In genomic region chr5:176447982-176448608, GRCh38 we compare ENCODE assay signal across 8 cellular contexts. TPM values are rescaled to one million over a fixed set of nuclear protein-coding genes. Genes with fewer than 3 reads are reported as not detected.
DNase-seq lines count a peak whose midpoint lies in the region; ATAC-seq and TF ChIP-seq lines count a peak whose summit lies in the region.

Gene FAF2 (plus strand): TSS chr5:176448385. CDS start chr5:176448408, 23 bp downstream.

- peak within 1 kb of the TSS; percentile 99 for H3K4me3 Mint-ChIP-seq in CD4-positive, alpha-beta T cell

- no peaks in the 10 kb centered on the region for H3K9me3 Mint-ChIP-seq in CD4-positive, alpha-beta T cell

- no peaks in the 10 kb centered on the region for H3K27me3 ChIP-seq in CD4-positive, alpha-beta T cell (ENCODE audit: control insufficient read depth, insufficient read depth, low read length)
- no peaks in the 10 kb centered on the region for H3K27me3 ChIP-seq in left lung

- H3K27ac Mint-ChIP-seq in CD4-positive, alpha-beta T cell = peak within 1 kb of the TSS; percentile 99

- ATAC-seq in CD4-positive, alpha-beta T cell (ENCODE audit: poor library complexity) = peak; percentile 96
- ATAC-seq in GM19397 (IDR thresholded peaks at IDR 0.05; ENCODE audit: unreplicated experiment) (peak; percentile 93), HG03571 (IDR thresholded peaks at IDR 0.05; ENCODE audit: unreplicated experiment) (peak; percentile 94), left lung (peak; percentile 97)

- H3K36me3 ChIP-seq in left lung = peaks cover 0 to under 1% of the 10 kb centered on the region in 2 donors

- peak; percentile 94 to 100 (median 98) for DNase-seq in CD4-positive, alpha-beta T cell
- DNase-seq in NCI-H774 (lab: John Stamatoyannopoulos, UW) = peak; percentile 95
- DNase-seq in activated CD4-positive, alpha-beta T cell treated with anti-CD3 and anti-CD28 coated beads, Interleukin-2, amount 50 U/mL, for 4 hours = peak; percentile 94 to 96
- peak; percentile 99 for DNase-seq in dermis blood vessel endothelial cell
- peak; percentile 96 to 99 for DNase-seq in left lung
- peak; percentile 100 for DNase-seq in stimulated activated CD4-positive, alpha-beta T cell treated with anti-CD3 and anti-CD28 coated beads, Interleukin-2, amount 100 ng/mL, for 48 hours

- peaks cover 39% of the 10 kb centered on the region for H3K36me3 Mint-ChIP-seq in CD4-positive, alpha-beta T cell (ENCODE audit: low read depth)

- H3K27me3 Mint-ChIP-seq in CD4-positive, alpha-beta T cell = no peaks in the 10 kb centered on the region

- H3K9me3 ChIP-seq in CD4-positive, alpha-beta T cell (ENCODE audit: control insufficient read depth, low read length) = no peaks in the 10 kb centered on the region
- H3K9me3 ChIP-seq in left lung = no peaks in the 10 kb centered on the region

- H3K4me3 ChIP-seq in left lung = peak within 1 kb of the TSS; percentile 83 to 87

- intact Hi-C loops in CD4-positive, alpha-beta T cell (cut with DNase I, micrococcal nuclease) = loop anchor here (1.0 to 5.0 kb wide), 7 partner anchors 32 to 199 kb away; partner anchors contain the start of genes HIGD2A (in 2 of the 2), NOP16 (in 2 of the 2), CLTB (in 1 of the 2) and RNF44 (in 1 of the 2)
- intact Hi-C loops in left lung (cut with DNase I) = no loop called here

- peak; percentile 88 for TF ChIP-seq CTCF in CD4-positive, alpha-beta T cell (IDR thresholded peaks at IDR 0.05)
- peak; percentile 95 to 100 for TF ChIP-seq CTCF in left lung (IDR thresholded peaks at IDR 0.05)

- CTCF ChIA-PET in CD4-positive, alpha-beta T cell (lab: Charles Lee) = interaction anchor here (0.6 to 3.2 kb wide), 26 partner anchors 8 to 794 kb away, joined by 3 to 42 read pairs (median 4); partner anchors contain the start of genes CLTB, HIGD2A, KIAA1191 and NOP16

- POLR2A ChIA-PET in CD4-positive, alpha-beta T cell (lab: Charles Lee) = interaction anchor here (0.7 to 3.4 kb wide), 22 partner anchors 9 to 1756 kb away, joined by 3 to 126 read pairs (median 4); partner anchors contain the start of genes CLTB, HIGD2A, HNRNPAB and KIAA1191

- peaks cover 49% of the 10 kb centered on the region for H3K4me1 Mint-ChIP-seq in CD4-positive, alpha-beta T cell (ENCODE audit: low read depth)

- peaks cover 15 to 51% of the 10 kb centered on the region in 2 donors for H3K4me1 ChIP-seq in left lung

- peak within 1 kb of the TSS; percentile 81 for H3K27ac ChIP-seq in CD4-positive, alpha-beta T cell (ENCODE audit: low read depth, low read length)
- peak within 1 kb of the TSS; percentile 95 to 99 for H3K27ac ChIP-seq in left lung

RNA-seq across cellular contexts. Expression of gene FAF2, which starts in this region (rescaled TPM):
- 10 to 100 TPM; 27.5 to 30.1 TPM for total RNA-seq in CD4-positive, alpha-beta T cell
- total RNA-seq in dermis blood vessel endothelial cell (48.3 and 50.2 TPM in 2 replicates), left lung (10 to 100 TPM; 33.9 to 39.1 TPM)

Comparison
In these comparisons a context has a peak if more than half of its experiments do, and no peak if none do; other contexts are left out.
1. Peak in every context shown above with its lines: DNase-seq, ATAC-seq, H3K4me3 ChIP-seq and H3K27ac ChIP-seq.
2. intact Hi-C loops: an anchor here in CD4-positive, alpha-beta T cell (1.0 to 5.0 kb wide); none called in left lung.